Comparison of ENCODE assay signal across 30 cellular contexts in genomic region chr19:48448563-48448962, GRCh38. TPM values are rescaled to one million over a fixed set of nuclear protein-coding genes. Genes with fewer than 3 reads are reported as not detected.
DNase-seq lines count a peak whose midpoint lies in the region; ATAC-seq, FAIRE-seq and TF ChIP-seq lines count a peak whose summit lies in the region.
"Had no signal": no experiment of that assay in that cellular context is flagged by ENCODE, and none has a peak within 500 bp of the region (broad histone marks: within the 10 kb centered on the region; RNA-seq: fewer than 3 reads in every experiment).

No MANE protein-coding gene starts in this region.

- WGBS in A549 (ENCODE audit: missing lambda C conversion rate) = 93% methylated on average over 4 of the region's 4 CpGs

- no peak overlapping the region for H3K4me3 Mint-ChIP-seq in activated T-cell treated with anti-CD3 and anti-CD28 coated beads, Interleukin-2, amount 50 U/mL, for 24 hours
- H3K4me3 Mint-ChIP-seq in T-helper 17 cell = peak overlapping the region; percentile 58
- peak overlapping the region in 2 of 3 experiments; percentile 85 to 90 for H3K4me3 Mint-ChIP-seq in nephron
- no peak overlapping the region for H3K4me3 Mint-ChIP-seq in immature natural killer cell
- H3K4me3 Mint-ChIP-seq: H9 had no signal

- TF ChIP-seq RAD21 in A549 (conservative IDR thresholded peaks at IDR 0.05 in 1 of 2, IDR thresholded peaks at IDR 0.05 in 1 of 2) = no peak

- TF ChIP-seq CTCF in A549 (IDR thresholded peaks at IDR 0.05) (no peak), nephron (IDR thresholded peaks at IDR 0.05; ENCODE audit: unreplicated experiment in 3 of 3) (no peak)

- CTCF ChIA-PET in A549 (lab: Yijun Ruan, JAX) = interaction anchor here (0.6 to 4.5 kb wide), 10 partner anchors 9 to 141 kb away, joined by 3 to 15 read pairs (median 4); partner anchors contain the start of gene KDELR1

- no peak overlapping the region for H3K4me2 ChIP-seq in A549

- H3K9me3 Mint-ChIP-seq in activated T-cell treated with anti-CD3 and anti-CD28 coated beads, Interleukin-2, amount 50 U/mL, for 24 hours = no peaks in the 10 kb centered on the region
- H3K9me3 Mint-ChIP-seq in nephron = no peaks in the 10 kb centered on the region
- H3K9me3 Mint-ChIP-seq in immature natural killer cell = no peaks in the 10 kb centered on the region
- H3K9me3 Mint-ChIP-seq: CD4-positive, alpha-beta T cell; H9; HFFc6 had no signal

- no peak for TF ChIP-seq EP300 in A549 (IDR thresholded peaks at IDR 0.05)

- H3K4me3 ChIP-seq in A549 = no peak overlapping the region
- H3K4me3 ChIP-seq: BLaER1 treated with 17β-estradiol and CSF1 and Interleukin-3, amounts not matched to agents 10 nM and 100 nM; GM23248; SJSA1 had no signal

- H3K27ac ChIP-seq in A549 = no peak overlapping the region
- H3K27ac ChIP-seq: BLaER1 treated with 17β-estradiol and CSF1 and Interleukin-3, amounts not matched to agents 10 nM and 100 nM; GM23248; KMS-11; SJSA1 had no signal

- POLR2A ChIA-PET in A549 (lab: Yijun Ruan, JAX) = no interaction called here

- peak overlapping the region; percentile 34 for H3K27ac Mint-ChIP-seq in activated T-cell treated with anti-CD3 and anti-CD28 coated beads, Interleukin-2, amount 50 U/mL, for 24 hours
- H3K27ac Mint-ChIP-seq in T-helper 17 cell (no peak overlapping the region), nephron (no peak overlapping the region), immature natural killer cell (peak overlapping the region in 2 of 6 donors; percentile 43)
- H3K27ac Mint-ChIP-seq: CD4-positive, alpha-beta T cell; H9; HFFc6 had no signal

- H3K4me1 ChIP-seq in A549 = peaks cover 23% of the 10 kb centered on the region

- DNase-seq in activated T-cell treated with anti-CD3 and anti-CD28 coated beads, Interleukin-2, amount 50 U/mL, for 24 hours = no peak
- no peak for DNase-seq in activated T-cell treated with anti-CD3 and anti-CD28 coated beads, Interleukin-2, amount 50 U/mL, for 1 hour
- no peak for DNase-seq in A549 (ENCODE audit: low read depth in 1 of 2, low spot score in 1 of 2)
- no peak for DNase-seq in T-helper 17 cell
- DNase-seq in immature natural killer cell = no peak
- DNase-seq in AG08396 (ENCODE audit: low spot score) = no peak
- DNase-seq: AML-193; CD4-positive, alpha-beta T cell; COR-L47; DMS53; GM23248; H9; HFFc6; IMR-90; NCI-H1048; NCI-H1417; NCI-H1694; NCI-H2081; NCI-H2227 treated with DMSO at 0.1 percent for 48 hours; NCI-H526 treated with DMSO at 0.1 percent for 48 hours; Right ventricle myocardium superior; RPMI8226 had no signal

- H3K9me3 ChIP-seq in A549 = no peaks in the 10 kb centered on the region
- H3K9me3 ChIP-seq in T-helper 17 cell (ENCODE audit: control insufficient read depth, low read length, poor library complexity, severe bottlenecking) = no peaks in the 10 kb centered on the region
- H3K9me3 ChIP-seq: BLaER1 treated with 17β-estradiol and CSF1 and Interleukin-3, amounts not matched to agents 10 nM and 100 nM; SJSA1 had no signal

- ATAC-seq in A549 = no peak
- no peak for ATAC-seq in T-helper 17 cell
- ATAC-seq in HG03159 (IDR thresholded peaks at IDR 0.05; ENCODE audit: unreplicated experiment) = no peak

- TF ChIP-seq POLR2A in A549 (IDR thresholded peaks at IDR 0.05; ENCODE audit: low read length) = no peak

- H3K36me3 Mint-ChIP-seq in activated T-cell treated with anti-CD3 and anti-CD28 coated beads, Interleukin-2, amount 50 U/mL, for 24 hours (ENCODE audit: low read depth) = peaks cover 79% of the 10 kb centered on the region
- H3K36me3 Mint-ChIP-seq in T-helper 17 cell (ENCODE audit: low read depth) (peaks cover 8% of the 10 kb centered on the region), nephron (ENCODE audit: low read depth) (peaks cover 36% of the 10 kb centered on the region), immature natural killer cell (peaks cover 15 to 38% (median 16%) of the 10 kb centered on the region in 3 donors)

- H3K27me3 Mint-ChIP-seq in activated T-cell treated with anti-CD3 and anti-CD28 coated beads, Interleukin-2, amount 50 U/mL, for 24 hours = peaks cover 13% of the 10 kb centered on the region
- H3K27me3 Mint-ChIP-seq in T-helper 17 cell (peaks cover 9% of the 10 kb centered on the region), nephron (ENCODE audit: low read depth) (no peaks in the 10 kb centered on the region), immature natural killer cell (ENCODE audit: low read depth in 3 of 3) (peaks cover 10 to 16% (median 14%) of the 10 kb centered on the region in 3 donors)

- H3K4me1 Mint-ChIP-seq in activated T-cell treated with anti-CD3 and anti-CD28 coated beads, Interleukin-2, amount 50 U/mL, for 24 hours (ENCODE audit: low read depth) = peaks cover 43% of the 10 kb centered on the region
- H3K4me1 Mint-ChIP-seq in T-helper 17 cell (peaks cover 26% of the 10 kb centered on the region), nephron (peaks cover 15% of the 10 kb centered on the region), immature natural killer cell (peaks cover 31 to 41% of the 10 kb centered on the region in 2 donors)

- no peak for FAIRE-seq in A549 (lab: Jason Lieb, UNC)
- FAIRE-seq: GM18507 had no signal

TF ChIP-seq in A549, 52 proteins besides CTCF, POLR2A, EP300 and RAD21:
- TF ChIP-seq FOSB (CRISPR knock-in tag; IDR thresholded peaks at IDR 0.05) (peak; percentile 52; the same call in 1 of the 2 replicates), FOSL2 (IDR thresholded peaks at IDR 0.05) (no peak), FOSL2 (CRISPR knock-in tag; IDR thresholded peaks at IDR 0.05) (no peak), MAZ (IDR thresholded peaks at IDR 0.05; ENCODE audit: borderline replicate concordance, low read depth, low read length) (no peak), CBX2 (IDR thresholded peaks at IDR 0.05; ENCODE audit: borderline replicate concordance, low read depth) (no peak)

RNA-seq across cellular contexts. Expression of gene GRWD1, which starts 2.8 kb away (rescaled TPM):
- polyA plus RNA-seq in A549 (2011; rRNA removed) (40.0 and 48.1 TPM in 2 replicates), A549 (2017; fragmentation: RNase III; extraction: RNeasy Plus Mini Kit Qiagen cat#74134 plus additional on column Dnase treatment) (82.1 to 87.0 TPM (median 84.2 TPM) in 3 replicates), immature natural killer cell (10 to 100 TPM; 32.3 to 42.4 (median 34.6) TPM)
- 64.4 and 73.9 TPM in 2 replicates for polyA plus RNA-seq in A549 (2012; cell fraction: cytosol; rRNA removed)
- polyA plus RNA-seq in A549 (2012; cell fraction: nucleus; rRNA removed) = 93.3 and 105 TPM in 2 replicates
- polyA minus RNA-seq in A549 (2011; rRNA and poly(A)+ RNA removed) = 28.1 and 30.0 TPM in 2 replicates
- 10 to 100 TPM; 32.5 TPM for total RNA-seq in T-helper 17 cell

RNA-seq across cellular contexts. Expression of gene KCNJ14, which starts 6.8 kb away (rescaled TPM):
- polyA plus RNA-seq in A549 (2011; rRNA removed) = 1.9 and 2.2 TPM in 2 replicates
- polyA plus RNA-seq in A549 (2012; cell fraction: cytosol; rRNA removed) = 1.5 and 1.9 TPM in 2 replicates
- 12.5 and 14.5 TPM in 2 replicates for polyA plus RNA-seq in A549 (2012; cell fraction: nucleus; rRNA removed)
- 1.3 to 1.4 TPM (median 1.3 TPM) in 3 replicates for polyA plus RNA-seq in A549 (2017; fragmentation: RNase III; extraction: RNeasy Plus Mini Kit Qiagen cat#74134 plus additional on column Dnase treatment)
- polyA minus RNA-seq in A549 (2011; rRNA and poly(A)+ RNA removed) = 1.9 and 2.4 TPM in 2 replicates
- total RNA-seq in T-helper 17 cell = 1 to 10 TPM; 1.7 to 2.5 TPM
- under 1 TPM in 2 of 3 donors, not detected in 1; 0.06 to 0.07 TPM for polyA plus RNA-seq in immature natural killer cell

RNA-seq across cellular contexts. Expression of gene CYTH2, which starts 20.6 kb away (rescaled TPM):
- polyA plus RNA-seq in A549 (2011; rRNA removed) (33.4 and 36.9 TPM in 2 replicates), A549 (2017; fragmentation: RNase III; extraction: RNeasy Plus Mini Kit Qiagen cat#74134 plus additional on column Dnase treatment) (42.3 to 55.4 TPM (median 50.5 TPM) in 3 replicates), immature natural killer cell (10 to 100 TPM; 14.4 to 37.6 (median 29.6) TPM)
- polyA plus RNA-seq in A549 (2012; cell fraction: cytosol; rRNA removed) = 48.4 and 61.1 TPM in 2 replicates
- polyA plus RNA-seq in A549 (2012; cell fraction: nucleus; rRNA removed) = 158 and 205 TPM in 2 replicates
- polyA minus RNA-seq in A549 (2011; rRNA and poly(A)+ RNA removed) = 49.4 and 52.6 TPM in 2 replicates
- total RNA-seq in T-helper 17 cell = 10 to 100 TPM; 42.3 to 53.4 TPM

RNA-seq across cellular contexts. Expression of gene GRIN2D, which starts 55.1 kb away (rescaled TPM):
- polyA plus RNA-seq in A549 (2011; rRNA removed) (2.6 and 3.4 TPM in 2 replicates), A549 (2017; fragmentation: RNase III; extraction: RNeasy Plus Mini Kit Qiagen cat#74134 plus additional on column Dnase treatment) (5.8 to 6.8 TPM (median 6.3 TPM) in 3 replicates), immature natural killer cell (not detected)
- 4.9 and 6.7 TPM in 2 replicates for polyA plus RNA-seq in A549 (2012; cell fraction: cytosol; rRNA removed)
- 17.0 and 20.5 TPM in 2 replicates for polyA plus RNA-seq in A549 (2012; cell fraction: nucleus; rRNA removed)
- 5.4 and 8.1 TPM in 2 replicates for polyA minus RNA-seq in A549 (2011; rRNA and poly(A)+ RNA removed)
- under 1 TPM; 0.08 to 0.17 TPM for total RNA-seq in T-helper 17 cell
- total RNA-seq: A172, Daoy had no signal

RNA-seq across cellular contexts. Expression of gene KDELR1, which starts 57.2 kb away (rescaled TPM):
- polyA plus RNA-seq in A549 (2011; rRNA removed) (200 and 270 TPM in 2 replicates), A549 (2017; fragmentation: RNase III; extraction: RNeasy Plus Mini Kit Qiagen cat#74134 plus additional on column Dnase treatment) (280 to 318 TPM (median 302 TPM) in 3 replicates), immature natural killer cell (10 to 100 TPM; 14.8 to 30.5 (median 20.2) TPM)
- polyA plus RNA-seq in A549 (2012; cell fraction: cytosol; rRNA removed) = 203 and 269 TPM in 2 replicates
- 238 and 248 TPM in 2 replicates for polyA plus RNA-seq in A549 (2012; cell fraction: nucleus; rRNA removed)
- 222 and 240 TPM in 2 replicates for polyA minus RNA-seq in A549 (2011; rRNA and poly(A)+ RNA removed)
- total RNA-seq in T-helper 17 cell = 10 to 100 TPM; 34.0 to 41.3 TPM

Comparison
In these comparisons a context has a peak if more than half of its experiments do, and no peak if none do; other contexts are left out.
1. H3K4me3 Mint-ChIP-seq: peak in T-helper 17 cell (single experiment) and nephron (2 of 3); none in activated T-cell treated with anti-CD3 and anti-CD28 coated beads, Interleukin-2, amount 50 U/mL, for 24 hours (single experiment) and immature natural killer cell (0 of 5).